Comparison of ENCODE assay signal across 13 cellular contexts in genomic region chr18:48872234-48873145, GRCh38.
DNase-seq lines count a peak whose midpoint lies in the region; ATAC-seq and TF ChIP-seq lines count a peak whose summit lies in the region.
"Had no signal": no experiment of that assay in that cellular context is flagged by ENCODE, and none has a peak within 500 bp of the region (broad histone marks: within the 10 kb centered on the region; RNA-seq: fewer than 3 reads in every experiment).

No MANE protein-coding gene starts in this region.

- peaks cover 10% of the 10 kb centered on the region for H3F3A ChIP-seq in SK-N-SH (replicated peaks; ENCODE audit: insufficient read depth)

- no peak for TF ChIP-seq RAD21 in SK-N-SH (IDR thresholded peaks at IDR 0.05; ENCODE audit: low read length)

- H3K27ac ChIP-seq in SK-N-SH (ENCODE audit: low read depth in 2 of 2, low read length in 1 of 2), result peak overlapping the region in 1 of 2 experiments; percentile 90; a peak in 3 of 4 replicates
- peak overlapping the region; percentile 60 for H3K27ac ChIP-seq in uterus
- H3K27ac ChIP-seq: C4-2B had no signal

- CTCF ChIA-PET in activated CD8-positive, alpha-beta memory T cell treated with anti-CD3 and anti-CD28 coated beads, Interleukin-2, amount 10 ng/mL, durations not matched to agents 7 days and 5 days (lab: Charles Lee), result interaction anchor here (1.3 kb wide), 1 partner anchor 96 kb away, joined by 3 read pairs; no protein-coding TSS in a partner anchor
- CTCF ChIA-PET in SK-N-SH (lab: Yijun Ruan, JAX), result no interaction called here

- no peaks in the 10 kb centered on the region for H3K9me3 Mint-ChIP-seq in activated CD8-positive, alpha-beta memory T cell treated with anti-CD3 and anti-CD28 coated beads, Interleukin-2, amount 10 ng/mL, durations not matched to agents 7 days and 5 days (ENCODE audit: low read depth)
- H3K9me3 Mint-ChIP-seq: T-cell had no signal

- H4K20me1 ChIP-seq in SK-N-SH (ENCODE audit: insufficient read depth), result no peaks in the 10 kb centered on the region

- H3K4me3 ChIP-seq in SK-N-SH (ENCODE audit: low read depth in 2 of 2, low read length in 1 of 2) (no peak overlapping the region), uterus (no peak overlapping the region)

- no peak for TF ChIP-seq POLR2A in uterus (IDR thresholded peaks at IDR 0.05)

- peak overlapping the region; percentile 48; the same call in 1 of the 2 replicates for H2AFZ ChIP-seq in SK-N-SH (ENCODE audit: low read depth)

- H3K9ac ChIP-seq in SK-N-SH, result peak overlapping the region; percentile 53; the same call in 1 of the 2 replicates

- peak overlapping the region; percentile 70 for H3K4me2 ChIP-seq in SK-N-SH

- WGBS in SK-N-SH (ENCODE audit: low lambda C conversion rate), result 84% methylated on average over 19 of the region's 20 CpGs

- POLR2A ChIA-PET in SK-N-SH (lab: Yijun Ruan, JAX), result no interaction called here

- H3K4me1 ChIP-seq in SK-N-SH (ENCODE audit: control insufficient read depth in 1 of 2, insufficient read depth in 2 of 2, low read depth in 1 of 2, low read length in 1 of 2) (peaks cover 4 to 13% of the 10 kb centered on the region in 2 experiments; a peak in 3 of 4 replicates), uterus (no peaks in the 10 kb centered on the region)

- H3K4me1 Mint-ChIP-seq in activated CD8-positive, alpha-beta memory T cell treated with anti-CD3 and anti-CD28 coated beads, Interleukin-2, amount 10 ng/mL, durations not matched to agents 7 days and 5 days, result peaks cover 39% of the 10 kb centered on the region

- no peak for TF ChIP-seq EP300 in SK-N-SH (IDR thresholded peaks at IDR 0.05; ENCODE audit: borderline replicate concordance in 1 of 2, low read depth in 1 of 2, low read length in 1 of 2)

- no peak for DNase-seq in activated CD8-positive, alpha-beta memory T cell treated with anti-CD3 and anti-CD28 coated beads, Interleukin-2, amount 10 ng/mL, durations not matched to agents 7 days and 5 days
- DNase-seq in activated CD8-positive, alpha-beta memory T cell treated with anti-CD3 and anti-CD28 coated beads for 24 hours, result no peak
- DNase-seq in SK-N-SH (no peak), fibroblast of peridontal ligament (ENCODE audit: extremely low read depth) (peak; percentile 33), uterus (no peak)
- DNase-seq: activated T-cell treated with anti-CD3 and anti-CD28 coated beads for 4 hours, NCI-H2029 treated with DMSO at 0.1 percent for 48 hours, retina, T-cell had no signal

- H3K9me2 ChIP-seq in SK-N-SH, result no peaks in the 10 kb centered on the region

- peak overlapping the region; percentile 7 for H3K27ac Mint-ChIP-seq in activated CD8-positive, alpha-beta memory T cell treated with anti-CD3 and anti-CD28 coated beads, Interleukin-2, amount 10 ng/mL, durations not matched to agents 7 days and 5 days

- ATAC-seq in activated CD8-positive, alpha-beta memory T cell treated with anti-CD3 and anti-CD28 coated beads, Interleukin-2, amount 10 ng/mL, durations not matched to agents 7 days and 5 days, result no peak
- ATAC-seq in GM19395 (IDR thresholded peaks at IDR 0.05; ENCODE audit: unreplicated experiment) (no peak), GM21367 (IDR thresholded peaks at IDR 0.05; ENCODE audit: unreplicated experiment) (no peak), GM21576 (IDR thresholded peaks at IDR 0.05; ENCODE audit: unreplicated experiment) (no peak)
- ATAC-seq: T-cell had no signal

- intact Hi-C loops in uterus (cut with DNase I; ENCODE audit: low total_unique reads), result no loop called here

- H3K36me3 Mint-ChIP-seq in activated CD8-positive, alpha-beta memory T cell treated with anti-CD3 and anti-CD28 coated beads, Interleukin-2, amount 10 ng/mL, durations not matched to agents 7 days and 5 days, result no peaks in the 10 kb centered on the region
- H3K36me3 Mint-ChIP-seq: T-cell had no signal

- no peaks in the 10 kb centered on the region for H3K36me3 ChIP-seq in SK-N-SH (replicated peaks in 1 of 2; ENCODE audit: control insufficient read depth in 1 of 2, insufficient read depth in 2 of 2, low read length in 1 of 2)
- no peaks in the 10 kb centered on the region for H3K36me3 ChIP-seq in uterus

- no peak overlapping the region for H3K4me3 Mint-ChIP-seq in activated CD8-positive, alpha-beta memory T cell treated with anti-CD3 and anti-CD28 coated beads, Interleukin-2, amount 10 ng/mL, durations not matched to agents 7 days and 5 days
- H3K4me3 Mint-ChIP-seq: T-cell had no signal

- H3K27me3 Mint-ChIP-seq in activated CD8-positive, alpha-beta memory T cell treated with anti-CD3 and anti-CD28 coated beads, Interleukin-2, amount 10 ng/mL, durations not matched to agents 7 days and 5 days, result no peaks in the 10 kb centered on the region
- H3K27me3 Mint-ChIP-seq: T-cell had no signal

- H3K79me2 ChIP-seq in SK-N-SH (ENCODE audit: insufficient read depth), result no peaks in the 10 kb centered on the region

- H3K27me3 ChIP-seq in SK-N-SH (ENCODE audit: insufficient read depth) (no peaks in the 10 kb centered on the region), uterus (no peaks in the 10 kb centered on the region)

- no peaks in the 10 kb centered on the region for H3K9me3 ChIP-seq in SK-N-SH
- H3K9me3 ChIP-seq in uterus, result no peaks in the 10 kb centered on the region

- TF ChIP-seq CTCF in SK-N-SH (IDR thresholded peaks at IDR 0.05) (no peak), uterus (IDR thresholded peaks at IDR 0.05) (no peak)

TF ChIP-seq in SK-N-SH, 30 proteins besides CTCF, POLR2A, EP300 and RAD21:
- TF ChIP-seq GABPA (IDR thresholded peaks at IDR 0.05; ENCODE audit: low read depth) (no peak), SMC3 (IDR thresholded peaks at IDR 0.05; ENCODE audit: low read depth, low read length) (no peak), ELF1 (IDR thresholded peaks at IDR 0.05) (no peak), JUND (IDR thresholded peaks at IDR 0.05) (no peak), SIN3A (IDR thresholded peaks at IDR 0.05; ENCODE audit: borderline replicate concordance, low read depth, low read length) (no peak), NRF1 (IDR thresholded peaks at IDR 0.05; ENCODE audit: low read depth, low read length) (no peak), NFIC (IDR thresholded peaks at IDR 0.05; ENCODE audit: borderline replicate concordance) (no peak), REST (IDR thresholded peaks at IDR 0.05; ENCODE audit: low read depth, low read length) (no peak)
- TF ChIP-seq, protein P1, sequence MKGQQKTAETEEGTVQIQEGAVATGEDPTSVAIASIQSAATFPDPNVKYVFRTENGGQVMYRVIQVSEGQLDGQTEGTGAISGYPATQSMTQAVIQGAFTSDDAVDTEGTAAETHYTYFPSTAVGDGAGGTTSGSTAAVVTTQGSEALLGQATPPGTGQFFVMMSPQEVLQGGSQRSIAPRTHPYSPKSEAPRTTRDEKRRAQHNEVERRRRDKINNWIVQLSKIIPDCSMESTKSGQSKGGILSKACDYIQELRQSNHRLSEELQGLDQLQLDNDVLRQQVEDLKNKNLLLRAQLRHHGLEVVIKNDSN (IDR thresholded peaks at IDR 0.05; ENCODE audit: borderline replicate concordance, low read depth), result no peak
TF ChIP-seq in SK-N-SH: peak in this region for 0.
